ENCODE assay signal across 1 cellular context in genomic region chr19:54464624-54465266, GRCh38.
TF ChIP-seq lines count a peak whose summit lies in the region.

No MANE protein-coding gene starts in this region.

TF ChIP-seq in A549, 52 proteins besides CTCF, POLR2A, EP300 and RAD21 (continued from another document):
- TF ChIP-seq USF2 (IDR thresholded peaks at IDR 0.05) = peak; percentile 24; the same call in 1 of the 2 replicates
- TF ChIP-seq PBX3 (IDR thresholded peaks at IDR 0.05) = peak; percentile 21; the same call in 1 of the 2 replicates
- TF ChIP-seq ESRRA (IDR thresholded peaks at IDR 0.05; ENCODE audit: borderline replicate concordance, low read length) = no peak
- TF ChIP-seq FOSL2 (IDR thresholded peaks at IDR 0.05) = no peak
- TF ChIP-seq FOSL2 (CRISPR knock-in tag; IDR thresholded peaks at IDR 0.05) = peak; percentile 16; the same call in 1 of the 2 replicates
- no peak for TF ChIP-seq CHD2 (IDR thresholded peaks at IDR 0.05; ENCODE audit: low read length, partially characterized antibody)
